10 cellular contexts compared by ENCODE assay signal in genomic region chr17:18854956-18855355, GRCh38. TPM values are rescaled to one million over a fixed set of nuclear protein-coding genes. Genes with fewer than 3 reads are reported as not detected.
DNase-seq lines count a peak whose midpoint lies in the region; ATAC-seq and TF ChIP-seq lines count a peak whose summit lies in the region.
"Had no signal": no experiment of that assay in that cellular context is flagged by ENCODE, and none has a peak within 500 bp of the region (broad histone marks: within the 10 kb centered on the region; RNA-seq: fewer than 3 reads in every experiment).

No MANE protein-coding gene starts in this region.

- peaks cover 39% of the 10 kb centered on the region for H3K4me1 Mint-ChIP-seq in chondrocyte (ENCODE audit: low read depth)

- H3K4me3 Mint-ChIP-seq in chondrocyte (ENCODE audit: unreplicated experiment) = peak overlapping the region; percentile 95

- no peaks in the 10 kb centered on the region for H3K27me3 Mint-ChIP-seq in chondrocyte (ENCODE audit: low read depth)

- H3K27ac ChIP-seq in DND-41 (ENCODE audit: low read length) (no peak overlapping the region), neural cell (ENCODE audit: low read length) (no peak overlapping the region)

- peaks cover 5% of the 10 kb centered on the region for H3F3A ChIP-seq in neural cell (ENCODE audit: insufficient read depth, low read length, poor library complexity, severe bottlenecking)

- H3K27ac Mint-ChIP-seq in chondrocyte (ENCODE audit: unreplicated experiment) = no peak overlapping the region

- no peaks in the 10 kb centered on the region for H3K36me3 Mint-ChIP-seq in chondrocyte (ENCODE audit: low read depth)

- H2AFZ ChIP-seq in DND-41 (ENCODE audit: low read depth, low read length) (no peak overlapping the region), neural cell (ENCODE audit: low read depth, low read length) (no peak overlapping the region)

- peak overlapping the region; percentile 59 for H3K9ac ChIP-seq in DND-41 (ENCODE audit: low read depth, low read length)
- H3K9ac ChIP-seq in neural cell (ENCODE audit: low read length) = no peak overlapping the region

- peak overlapping the region; percentile 92 for H3K4me2 ChIP-seq in DND-41 (ENCODE audit: insufficient read depth, low read length)
- no peak overlapping the region for H3K4me2 ChIP-seq in neural cell (ENCODE audit: low read length)

- no peaks in the 10 kb centered on the region for H4K20me1 ChIP-seq in DND-41 (ENCODE audit: insufficient read depth, low read length)
- H4K20me1 ChIP-seq in neural cell (ENCODE audit: insufficient read depth) = no peaks in the 10 kb centered on the region

- H3K27me3 ChIP-seq in DND-41 (ENCODE audit: insufficient read depth, low read length, poor library complexity) (no peaks in the 10 kb centered on the region), neural cell (ENCODE audit: insufficient read depth, low read depth, low read length) (no peaks in the 10 kb centered on the region)

- no peak for TF ChIP-seq CTCF in DND-41 (IDR thresholded peaks at IDR 0.05; ENCODE audit: borderline replicate concordance, extremely low read depth, low read length, poor library complexity, severe bottlenecking)
- TF ChIP-seq CTCF in LNCaP clone FGC (IDR thresholded peaks at IDR 0.05; ENCODE audit: control insufficient read depth, extremely low read depth, insufficient read depth) = no peak
- TF ChIP-seq CTCF in chondrocyte (IDR thresholded peaks at IDR 0.05) = no peak
- no peak for TF ChIP-seq CTCF in neural cell (IDR thresholded peaks at IDR 0.05; ENCODE audit: poor library complexity, severe bottlenecking)

- no peak for TF ChIP-seq EP300 in neural cell (conservative IDR thresholded peaks at IDR 0.05; ENCODE audit: poor library complexity, severe bottlenecking)

- H3K79me2 ChIP-seq in DND-41 (ENCODE audit: insufficient read depth, low read length) = peaks cover 15% of the 10 kb centered on the region
- H3K79me2 ChIP-seq in neural cell (replicated peaks; ENCODE audit: insufficient read depth, low read length) = peaks cover 16% of the 10 kb centered on the region

- no peak for DNase-seq in DND-41
- no peak for DNase-seq in LNCaP clone FGC (ENCODE audit: low read depth)
- no peak for DNase-seq in chondrocyte (ENCODE audit: low spot score)
- DNase-seq in NCI-H345 (lab: John Stamatoyannopoulos, UW) = no peak
- no peak for DNase-seq in AG20443 (ENCODE audit: low spot score)
- DNase-seq: mucosa of descending colon; NCI-H226; stimulated activated naive CD4-positive, alpha-beta T cell had no signal

- H3K36me3 ChIP-seq in DND-41 (ENCODE audit: insufficient read depth, low read length) (no peaks in the 10 kb centered on the region), neural cell (ENCODE audit: insufficient read depth, low read length) (no peaks in the 10 kb centered on the region)

- H3K4me1 ChIP-seq in DND-41 (ENCODE audit: insufficient read depth, low read length) = peaks cover 38% of the 10 kb centered on the region

- no peak for TF ChIP-seq RAD21 in neural cell (conservative IDR thresholded peaks at IDR 0.05)

- H3K9me3 ChIP-seq in DND-41 (ENCODE audit: insufficient read depth, low read length, severe bottlenecking) = no peaks in the 10 kb centered on the region
- no peaks in the 10 kb centered on the region for H3K9me3 ChIP-seq in neural cell (ENCODE audit: low read length)
- H3K9me3 ChIP-seq: mucosa of descending colon had no signal

- ATAC-seq in DND-41 (ENCODE audit: insufficient read depth, low read depth) = no peak
- ATAC-seq in HG03159 (IDR thresholded peaks at IDR 0.05; ENCODE audit: unreplicated experiment) = no peak
- ATAC-seq: mucosa of descending colon had no signal

- H3K4me3 ChIP-seq in DND-41 (ENCODE audit: low read depth in 1 of 2, low read length in 2 of 2) (peak overlapping the region in 1 of 2 experiments; percentile 67; a peak in 1 of 4 replicates), LNCaP clone FGC (ENCODE audit: low read depth, low read length) (peak overlapping the region; percentile 75), neural cell (ENCODE audit: low read length) (peak overlapping the region; percentile 83)
- H3K4me3 ChIP-seq: mucosa of descending colon had no signal

- no peaks in the 10 kb centered on the region for H3K9me3 Mint-ChIP-seq in chondrocyte (ENCODE audit: low read depth)

- no peaks in the 10 kb centered on the region for H3K9me2 ChIP-seq in neural cell (ENCODE audit: insufficient read depth, low read length)

TF ChIP-seq in neural cell, 6 proteins besides CTCF, POLR2A, EP300 and RAD21:
- TF ChIP-seq EZH2 (IDR thresholded peaks at IDR 0.05; ENCODE audit: borderline replicate concordance, insufficient read depth, low read length, poor library complexity, severe bottlenecking) = no peak
- no peak for TF ChIP-seq TAF1 (IDR thresholded peaks at IDR 0.05; ENCODE audit: low read depth)
- no peak for TF ChIP-seq SMC3 (conservative IDR thresholded peaks at IDR 0.05; ENCODE audit: poor library complexity)
- no peak for TF ChIP-seq MXI1 (conservative IDR thresholded peaks at IDR 0.05; ENCODE audit: poor library complexity, severe bottlenecking)
- TF ChIP-seq REST (IDR thresholded peaks at IDR 0.05; ENCODE audit: borderline replicate concordance) = no peak
- no peak for TF ChIP-seq POLR2AphosphoS5 (IDR thresholded peaks at IDR 0.05)
TF ChIP-seq in neural cell: peak in this region for 0.

RNA-seq across cellular contexts. Expression of gene PRPSAP2, which starts 3.0 kb away (rescaled TPM):
- 25.3 to 28.2 TPM (median 27.2 TPM) in 3 replicates for total RNA-seq in chondrocyte
- 358 and 378 TPM in 2 replicates for polyA plus RNA-seq in neural cell
- 180 and 189 TPM in 2 replicates for polyA minus RNA-seq in neural cell
